In genomic region chr9:34989056-34989945, GRCh38 we compare ENCODE assay signal across 8 cellular contexts. TPM values are rescaled to one million over a fixed set of nuclear protein-coding genes. Genes with fewer than 3 reads are reported as not detected.
DNase-seq lines count a peak whose midpoint lies in the region; ATAC-seq and TF ChIP-seq lines count a peak whose summit lies in the region.

Gene DNAJB5, plus strand, starts transcription at chr9:34989745. Its CDS starts 886 bp downstream, at chr9:34990631.

- 0% methylated on average over 39 to 52 of the region's 61 CpGs for WGBS in upper lobe of left lung, 2 donors

- peaks cover 31 to 47% (median 40%) of the 10 kb centered on the region in 4 donors for H3K4me1 ChIP-seq in upper lobe of left lung

- ATAC-seq in HG02884 (IDR thresholded peaks at IDR 0.05; ENCODE audit: unreplicated experiment), result peak; percentile 89
- peak; percentile 85 to 87 for ATAC-seq in left cardiac atrium
- ATAC-seq in upper lobe of left lung (ENCODE audit: low FRiP score in 2 of 2), result peak; percentile 93 to 97

- H3K36me3 ChIP-seq in upper lobe of left lung, result no peaks in the 10 kb centered on the region

- no peaks in the 10 kb centered on the region for H3K36me3 Mint-ChIP-seq in T-helper 1 cell treated with Interleukin-12 subunit alpha and Interleukin-12 subunit beta and Interleukin-4 antibody, amounts not matched to agents 30 μg/mL and 1 μg/mL, for 36 hours (ENCODE audit: low read depth)

- H3K27me3 ChIP-seq in upper lobe of left lung, result no peaks in the 10 kb centered on the region

- H3K27ac ChIP-seq in upper lobe of left lung, result peak within 1 kb of the TSS; percentile 89 to 91 (median 90)

- peak within 1 kb of the TSS; percentile 98 for H3K27ac Mint-ChIP-seq in T-helper 1 cell treated with Interleukin-12 subunit alpha and Interleukin-12 subunit beta and Interleukin-4 antibody, amounts not matched to agents 30 μg/mL and 1 μg/mL, for 36 hours

- TF ChIP-seq EP300 in upper lobe of left lung (IDR thresholded peaks at IDR 0.05), result no peak

- peak within 1 kb of the TSS; percentile 96 for H3K4me3 Mint-ChIP-seq in T-helper 1 cell treated with Interleukin-12 subunit alpha and Interleukin-12 subunit beta and Interleukin-4 antibody, amounts not matched to agents 30 μg/mL and 1 μg/mL, for 36 hours

- intact Hi-C loops in left cardiac atrium (cut with DNase I) (no loop called here), posterior cingulate gyrus (cut with DNase I) (no loop called here)

- no peaks in the 10 kb centered on the region for H3K27me3 Mint-ChIP-seq in T-helper 1 cell treated with Interleukin-12 subunit alpha and Interleukin-12 subunit beta and Interleukin-4 antibody, amounts not matched to agents 30 μg/mL and 1 μg/mL, for 36 hours (ENCODE audit: low read depth)

- H3K9me3 Mint-ChIP-seq in T-helper 1 cell treated with Interleukin-12 subunit alpha and Interleukin-12 subunit beta and Interleukin-4 antibody, amounts not matched to agents 30 μg/mL and 1 μg/mL, for 36 hours, result no peaks in the 10 kb centered on the region

- no peaks in the 10 kb centered on the region for H3K9me3 ChIP-seq in upper lobe of left lung

- H3K4me1 Mint-ChIP-seq in T-helper 1 cell treated with Interleukin-12 subunit alpha and Interleukin-12 subunit beta and Interleukin-4 antibody, amounts not matched to agents 30 μg/mL and 1 μg/mL, for 36 hours (ENCODE audit: low read depth), result peaks cover 43% of the 10 kb centered on the region

- peak; percentile 61 for TF ChIP-seq POLR2A in GM15510 (IDR thresholded peaks at IDR 0.05; ENCODE audit: borderline replicate concordance, extremely low read depth, insufficient read length)
- peak in 3 of 4 donors; percentile 75 to 93 (median 79) for TF ChIP-seq POLR2A in upper lobe of left lung (IDR thresholded peaks at IDR 0.05)

- DNase-seq in NCI-H146 treated with DMSO at 0.1 percent for 48 hours (lab: John Stamatoyannopoulos, UW; ENCODE audit: unreplicated experiment), result peak; percentile 99
- DNase-seq in amygdala (lab: John Stamatoyannopoulos, UW), result peak; percentile 84 to 100 (median 99)
- DNase-seq in left cardiac atrium, result peak; percentile 99
- peak; percentile 98 to 100 (median 100) for DNase-seq in posterior cingulate gyrus
- peak; percentile 99 for DNase-seq in upper lobe of left lung

- peak in 1 of 6 experiments; percentile 22 for TF ChIP-seq CTCF in upper lobe of left lung (IDR thresholded peaks at IDR 0.05)

- H3K4me3 ChIP-seq in upper lobe of left lung, result peak within 1 kb of the TSS; percentile 74 to 96 (median 82)

RNA-seq across cellular contexts. Expression of gene DNAJB5, which starts in this region (rescaled TPM):
- total RNA-seq in left cardiac atrium (10 to 100 TPM; 31.2 to 67.7 TPM), upper lobe of left lung (1 to 10 TPM; 4.6 to 7.9 (median 6.0) TPM)

Comparison
In these comparisons a context has a peak if more than half of its experiments do, and no peak if none do; other contexts are left out.
1. Peak in every context shown above with its lines: DNase-seq, ATAC-seq, H3K4me3 ChIP-seq and H3K27ac ChIP-seq.